ENCODE assay signal across 9 cellular contexts in the genomic region with DNA sequence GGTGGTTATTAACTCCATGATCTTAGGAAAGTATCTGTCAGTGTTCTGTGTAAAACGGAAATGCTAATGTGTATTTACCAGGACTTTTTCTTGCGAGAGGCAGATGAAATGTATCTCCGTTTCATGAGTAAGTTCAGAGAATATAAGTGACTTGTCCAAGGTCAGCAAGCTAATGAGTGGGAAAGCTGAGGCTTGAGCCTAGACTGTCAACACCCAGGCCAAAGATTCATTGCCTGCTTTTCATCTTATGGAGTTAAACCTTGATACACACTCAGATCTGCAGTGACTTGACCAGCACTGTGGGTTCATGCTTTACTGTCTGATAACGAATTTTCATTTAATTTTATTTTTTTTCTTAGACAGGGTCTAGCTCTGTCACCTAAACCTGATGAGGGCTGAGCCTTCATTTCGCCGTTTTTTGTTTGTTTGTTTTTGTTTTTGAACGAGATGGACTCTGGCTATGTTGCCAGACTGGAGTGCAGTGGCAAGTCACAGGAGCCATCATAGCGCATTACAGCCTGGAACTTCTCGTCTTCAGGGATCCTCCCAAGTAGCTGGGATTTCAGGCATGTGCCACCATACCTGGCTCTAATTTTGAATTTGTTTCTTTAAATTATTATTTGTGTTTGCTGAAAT. TPM values are rescaled to one million over a fixed set of nuclear protein-coding genes. Genes with fewer than 3 reads are reported as not detected.
DNase-seq lines count a peak whose midpoint lies in the region; ATAC-seq, FAIRE-seq and TF ChIP-seq lines count a peak whose summit lies in the region.
"Had no signal": no experiment of that assay in that cellular context is flagged by ENCODE, and none has a peak within 500 bp of the region (broad histone marks: within the 10 kb centered on the region; RNA-seq: fewer than 3 reads in every experiment).

No MANE protein-coding gene starts in this region.

- no peaks in the 10 kb centered on the region for H3K27me3 ChIP-seq in suprapubic skin

- TF ChIP-seq POLR2A in suprapubic skin (IDR thresholded peaks at IDR 0.05): no peak

- H3K27ac Mint-ChIP-seq in activated CD4-positive, alpha-beta T cell treated with anti-CD3 and anti-CD28 coated beads, Interleukin-2, amount 10 ng/mL, durations not matched to agents 24 days and 14 days: peak overlapping the region; percentile 97
- peak overlapping the region; percentile 96 for H3K27ac Mint-ChIP-seq in activated naive CD8-positive, alpha-beta T cell

- WGBS in suprapubic skin: 64% methylated on average over 9 of the region's 9 CpGs

- H3K27ac ChIP-seq in kidney (ENCODE audit: low read depth in 2 of 2, low read length in 2 of 2) (peak overlapping the region; percentile 83 to 92), suprapubic skin (no peak overlapping the region)

- FAIRE-seq in kidney (lab: Jason Lieb, UNC): no peak
- FAIRE-seq: D721Med had no signal

- H3K4me1 ChIP-seq in kidney (ENCODE audit: control insufficient read depth in 1 of 2, insufficient read depth in 1 of 2, low read depth in 1 of 2, low read length in 2 of 2) (peaks cover 0 to 8% of the 10 kb centered on the region in 2 donors), suprapubic skin (peaks cover 21% of the 10 kb centered on the region)

- TF ChIP-seq CTCF in kidney (IDR thresholded peaks at IDR 0.05; ENCODE audit: borderline replicate concordance, extremely low read depth, insufficient read depth): no peak
- no peak for TF ChIP-seq CTCF in suprapubic skin (IDR thresholded peaks at IDR 0.05)

- H3K27me3 Mint-ChIP-seq in activated CD4-positive, alpha-beta T cell treated with anti-CD3 and anti-CD28 coated beads, Interleukin-2, amount 10 ng/mL, durations not matched to agents 24 days and 14 days: no peaks in the 10 kb centered on the region
- no peaks in the 10 kb centered on the region for H3K27me3 Mint-ChIP-seq in activated naive CD8-positive, alpha-beta T cell

- peak overlapping the region; percentile 99 for H3K4me3 Mint-ChIP-seq in activated CD4-positive, alpha-beta T cell treated with anti-CD3 and anti-CD28 coated beads, Interleukin-2, amount 10 ng/mL, durations not matched to agents 24 days and 14 days
- H3K4me3 Mint-ChIP-seq in activated naive CD8-positive, alpha-beta T cell: peak overlapping the region; percentile 97

- no peak for TF ChIP-seq EP300 in suprapubic skin (IDR thresholded peaks at IDR 0.05)

- peaks cover 4 to 8% of the 10 kb centered on the region in 2 donors for H3K36me3 ChIP-seq in kidney (ENCODE audit: control insufficient read depth in 1 of 2, insufficient read depth in 2 of 2, low read length in 2 of 2)
- H3K36me3 ChIP-seq in suprapubic skin: peaks cover 38% of the 10 kb centered on the region

- H3K4me3 ChIP-seq in kidney (ENCODE audit: low read length in 2 of 2) (peak overlapping the region; percentile 91 to 92), suprapubic skin (peak overlapping the region; percentile 75)

- peak overlapping the region in 1 of 2 donors; percentile 95 for H3K9ac ChIP-seq in kidney (ENCODE audit: low read length in 2 of 2)

- ATAC-seq in HG02885 (IDR thresholded peaks at IDR 0.05; ENCODE audit: poor library complexity, unreplicated experiment) (no peak), HG03460 (IDR thresholded peaks at IDR 0.05; ENCODE audit: unreplicated experiment) (no peak)

- H3K9me3 ChIP-seq in kidney (ENCODE audit: control insufficient read depth in 1 of 2, low read length in 2 of 2): no peaks in the 10 kb centered on the region
- no peaks in the 10 kb centered on the region for H3K9me3 ChIP-seq in suprapubic skin

- intact Hi-C loops in activated CD4-positive, alpha-beta T cell treated with anti-CD3 and anti-CD28 coated beads, Interleukin-2, amount 10 ng/mL, durations not matched to agents 24 days and 14 days (cut with micrococcal nuclease): no loop called here
- intact Hi-C loops in kidney (cut with DNase I): no loop called here

- H3K4me1 Mint-ChIP-seq in activated CD4-positive, alpha-beta T cell treated with anti-CD3 and anti-CD28 coated beads, Interleukin-2, amount 10 ng/mL, durations not matched to agents 24 days and 14 days: peaks cover 31% of the 10 kb centered on the region
- peaks cover 34% of the 10 kb centered on the region for H3K4me1 Mint-ChIP-seq in activated naive CD8-positive, alpha-beta T cell (ENCODE audit: low read depth)

- H3K9me3 Mint-ChIP-seq in activated CD4-positive, alpha-beta T cell treated with anti-CD3 and anti-CD28 coated beads, Interleukin-2, amount 10 ng/mL, durations not matched to agents 24 days and 14 days: no peaks in the 10 kb centered on the region
- no peaks in the 10 kb centered on the region for H3K9me3 Mint-ChIP-seq in activated naive CD8-positive, alpha-beta T cell (ENCODE audit: low read depth)

- H3K36me3 Mint-ChIP-seq in activated CD4-positive, alpha-beta T cell treated with anti-CD3 and anti-CD28 coated beads, Interleukin-2, amount 10 ng/mL, durations not matched to agents 24 days and 14 days (ENCODE audit: low read depth): peaks cover 33% of the 10 kb centered on the region
- peaks cover 5% of the 10 kb centered on the region for H3K36me3 Mint-ChIP-seq in activated naive CD8-positive, alpha-beta T cell

- no peak for DNase-seq in activated CD4-positive, alpha-beta T cell treated with anti-CD3 and anti-CD28 coated beads, Interleukin-2, amount 10 ng/mL, durations not matched to agents 24 days and 14 days
- no peak for DNase-seq in activated CD4-positive, alpha-beta T cell treated with anti-CD3 and anti-CD28 coated beads for 4 hours
- no peak for DNase-seq in kidney
- no peak for DNase-seq in suprapubic skin (ENCODE audit: low spot score in 2 of 2)
- no peak for DNase-seq in HuH-7 (ENCODE audit: low spot score)

RNA-seq across cellular contexts. Expression of a gene that starts 0.9 kb away (rescaled TPM):
- total RNA-seq in activated CD4-positive, alpha-beta T cell treated with anti-CD3 and anti-CD28 coated beads, Interleukin-2, amount 10 ng/mL, durations not matched to agents 24 days and 14 days: 195 and 200 TPM in 2 replicates
- total RNA-seq in kidney (97.0 TPM), suprapubic skin (100 to 1,000 TPM; 145 to 213 (median 182) TPM)
- 188 TPM for polyA plus RNA-seq in kidney (ENCODE audit: insufficient read depth, low read depth, low replicate concordance)

RNA-seq across cellular contexts. Expression of a gene that starts 7.7 kb away (rescaled TPM):
- total RNA-seq in activated CD4-positive, alpha-beta T cell treated with anti-CD3 and anti-CD28 coated beads, Interleukin-2, amount 10 ng/mL, durations not matched to agents 24 days and 14 days: 6.5 and 6.7 TPM in 2 replicates
- 142 TPM for total RNA-seq in kidney
- 226 TPM for polyA plus RNA-seq in kidney (ENCODE audit: insufficient read depth, low read depth, low replicate concordance)
- total RNA-seq in suprapubic skin: 10 to 100 TPM; 13.5 to 26.3 (median 23.4) TPM

RNA-seq across cellular contexts. Expression of a gene that starts 10.7 kb away (rescaled TPM):
- total RNA-seq in activated CD4-positive, alpha-beta T cell treated with anti-CD3 and anti-CD28 coated beads, Interleukin-2, amount 10 ng/mL, durations not matched to agents 24 days and 14 days: 8.3 and 9.7 TPM in 2 replicates
- total RNA-seq in kidney (10.9 TPM), suprapubic skin (10 to 100 TPM; 16.6 to 41.0 (median 20.3) TPM)
- 9.3 TPM for polyA plus RNA-seq in kidney (ENCODE audit: insufficient read depth, low read depth, low replicate concordance)

RNA-seq across cellular contexts. Expression of a gene that starts 12.2 kb away (rescaled TPM):
- 1,207 and 1,242 TPM in 2 replicates for total RNA-seq in activated CD4-positive, alpha-beta T cell treated with anti-CD3 and anti-CD28 coated beads, Interleukin-2, amount 10 ng/mL, durations not matched to agents 24 days and 14 days
- 1,447 TPM for total RNA-seq in kidney
- polyA plus RNA-seq in kidney (ENCODE audit: insufficient read depth, low read depth, low replicate concordance): 4,953 TPM
- 1,000 to 10,000 TPM; 1,261 to 3,096 (median 2,718) TPM for total RNA-seq in suprapubic skin

RNA-seq across cellular contexts. Expression of a gene that starts 15.1 kb away (rescaled TPM):
- 71.6 and 78.2 TPM in 2 replicates for total RNA-seq in activated CD4-positive, alpha-beta T cell treated with anti-CD3 and anti-CD28 coated beads, Interleukin-2, amount 10 ng/mL, durations not matched to agents 24 days and 14 days
- total RNA-seq in kidney (125 TPM), suprapubic skin (10 to 100 TPM; 60.0 to 79.5 (median 69.6) TPM)
- polyA plus RNA-seq in kidney (ENCODE audit: insufficient read depth, low read depth, low replicate concordance): 106 TPM
